ENCODE assay signal across 1 cellular context in the genomic region with DNA sequence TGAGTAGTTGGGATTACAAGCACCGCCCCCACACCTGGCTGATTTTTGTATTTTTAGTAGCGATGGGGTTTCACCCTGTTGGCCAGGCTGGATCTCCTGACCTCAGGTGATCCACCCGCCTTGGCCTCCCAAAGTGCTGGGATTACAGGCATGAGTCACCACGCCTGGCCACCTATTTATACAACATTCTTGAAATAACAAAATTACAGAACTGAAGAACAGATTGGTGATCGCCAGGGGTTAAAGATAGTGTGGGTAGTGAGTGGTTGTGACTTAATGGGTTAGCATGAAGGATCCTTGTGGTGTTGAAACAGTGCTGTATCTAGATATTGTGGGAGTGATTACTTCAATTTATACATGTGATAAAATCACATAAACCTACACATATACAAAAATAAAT.
TF ChIP-seq lines count a peak whose summit lies in the region.

No MANE protein-coding gene starts in this region.

TF ChIP-seq in HCT116, 20 proteins besides CTCF, POLR2A, EP300 and RAD21 (continued from another document):
- TF ChIP-seq POLR2AphosphoS5 (IDR thresholded peaks at IDR 0.05; ENCODE audit: low read depth, low read length) (no peak), ZNF274 (IDR thresholded peaks at IDR 0.05; ENCODE audit: low read depth, low read length) (no peak), FOSL1 (IDR thresholded peaks at IDR 0.05; ENCODE audit: low read depth) (peak; percentile 69)
- TF ChIP-seq, protein P1, sequence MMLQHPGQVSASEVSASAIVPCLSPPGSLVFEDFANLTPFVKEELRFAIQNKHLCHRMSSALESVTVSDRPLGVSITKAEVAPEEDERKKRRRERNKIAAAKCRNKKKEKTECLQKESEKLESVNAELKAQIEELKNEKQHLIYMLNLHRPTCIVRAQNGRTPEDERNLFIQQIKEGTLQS (IDR thresholded peaks at IDR 0.05), result no peak
- TF ChIP-seq, protein P2, sequence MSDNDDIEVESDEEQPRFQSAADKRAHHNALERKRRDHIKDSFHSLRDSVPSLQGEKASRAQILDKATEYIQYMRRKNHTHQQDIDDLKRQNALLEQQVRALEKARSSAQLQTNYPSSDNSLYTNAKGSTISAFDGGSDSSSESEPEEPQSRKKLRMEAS (IDR thresholded peaks at IDR 0.05), result no peak
TF ChIP-seq in HCT116: peak in this region for 6.
